8 cellular contexts compared by ENCODE assay signal in genomic region chr6:13302751-13303667, GRCh38. TPM values are rescaled to one million over a fixed set of nuclear protein-coding genes. Genes with fewer than 3 reads are reported as not detected.
A peak's percentile ranks its signal among the peaks of the same experiment; 100 is the strongest.
DNase-seq lines count a peak whose midpoint lies in the region; ATAC-seq and TF ChIP-seq lines count a peak whose summit lies in the region.

No MANE protein-coding gene starts in this region.

- H3K4me3 ChIP-seq in cardiac muscle cell, result no peak overlapping the region
- peak overlapping the region; percentile 35 for H3K4me3 ChIP-seq in rectal smooth muscle tissue (ENCODE audit: low read length)

- peak overlapping the region; percentile 7 for H3K9ac ChIP-seq in rectal smooth muscle tissue (ENCODE audit: low read length)

- H3K9me3 ChIP-seq in cardiac muscle cell (ENCODE audit: low read depth), result no peaks in the 10 kb centered on the region

- H3K4me3 Mint-ChIP-seq in activated naive CD8-positive, alpha-beta T cell treated with anti-CD3 and anti-CD28 coated beads, Interleukin-2, amount 10 ng/mL, durations not matched to agents 7 days and 5 days, result peak overlapping the region; percentile 17

- peaks cover 23% of the 10 kb centered on the region for H3K4me1 Mint-ChIP-seq in activated naive CD8-positive, alpha-beta T cell treated with anti-CD3 and anti-CD28 coated beads, Interleukin-2, amount 10 ng/mL, durations not matched to agents 7 days and 5 days

- peak; percentile 67 for DNase-seq in activated effector memory CD4-positive, alpha-beta T cell treated with anti-CD3 and anti-CD28 coated beads, Interleukin-2, amount 50 U/mL, for 16 hours
- no peak for DNase-seq in activated effector memory CD4-positive, alpha-beta T cell treated with Interleukin-2 at 50 U/mL for 16 hours
- peak; percentile 98 for DNase-seq in NOMO-1 treated with DMSO at 0.1 percent for 48 hours (lab: John Stamatoyannopoulos, UW; ENCODE audit: unreplicated experiment)
- no peak for DNase-seq in activated naive CD8-positive, alpha-beta T cell treated with anti-CD3 and anti-CD28 coated beads, Interleukin-2, amount 10 ng/mL, durations not matched to agents 7 days and 5 days
- DNase-seq in cardiac muscle cell (ENCODE audit: low read depth in 1 of 2, low spot score in 1 of 2), result peak in 1 of 2 donors; percentile 99
- DNase-seq in cerebellar nuclear complex (lab: John Stamatoyannopoulos, UW), result no peak

- H3K27ac ChIP-seq in cardiac muscle cell (peak overlapping the region; percentile 83), rectal smooth muscle tissue (ENCODE audit: low read depth, low read length) (peak overlapping the region; percentile 38)

- POLR2A ChIA-PET in activated naive CD8-positive, alpha-beta T cell treated with anti-CD3 and anti-CD28 coated beads, Interleukin-2, amount 10 ng/mL, durations not matched to agents 7 days and 5 days (lab: Charles Lee), result interaction anchor here (1.1 to 3.2 kb wide), 2 partner anchors 25 to 272 kb away, joined by 4 to 21 read pairs; partner anchors contain the start of genes SIRT5 and TBC1D7

- H3K4me1 ChIP-seq in cardiac muscle cell (ENCODE audit: low read depth) (peaks cover 17% of the 10 kb centered on the region), rectal smooth muscle tissue (ENCODE audit: control insufficient read depth, insufficient read depth, low read length) (peaks cover 11% of the 10 kb centered on the region)

- no peaks in the 10 kb centered on the region for H3K27me3 Mint-ChIP-seq in activated naive CD8-positive, alpha-beta T cell treated with anti-CD3 and anti-CD28 coated beads, Interleukin-2, amount 10 ng/mL, durations not matched to agents 7 days and 5 days

- H3K36me3 ChIP-seq in cardiac muscle cell, result peaks cover 25% of the 10 kb centered on the region
- H3K36me3 ChIP-seq in rectal smooth muscle tissue (ENCODE audit: control insufficient read depth, insufficient read depth, low read length), result peaks cover 12% of the 10 kb centered on the region

- peaks cover 41% of the 10 kb centered on the region for H3K36me3 Mint-ChIP-seq in activated naive CD8-positive, alpha-beta T cell treated with anti-CD3 and anti-CD28 coated beads, Interleukin-2, amount 10 ng/mL, durations not matched to agents 7 days and 5 days

- H3K27me3 ChIP-seq in cardiac muscle cell, result no peaks in the 10 kb centered on the region
- H3K27me3 ChIP-seq in rectal smooth muscle tissue (ENCODE audit: control insufficient read depth, insufficient read depth, low read length), result no peaks in the 10 kb centered on the region

- H3K27ac Mint-ChIP-seq in activated naive CD8-positive, alpha-beta T cell treated with anti-CD3 and anti-CD28 coated beads, Interleukin-2, amount 10 ng/mL, durations not matched to agents 7 days and 5 days, result peak overlapping the region; percentile 76

- TF ChIP-seq CTCF in cardiac muscle cell (IDR thresholded peaks at IDR 0.05; ENCODE audit: low read depth, low read length), result no peak

- H3K9me3 Mint-ChIP-seq in activated naive CD8-positive, alpha-beta T cell treated with anti-CD3 and anti-CD28 coated beads, Interleukin-2, amount 10 ng/mL, durations not matched to agents 7 days and 5 days, result no peaks in the 10 kb centered on the region

- peak; percentile 69 for ATAC-seq in HG02840 (IDR thresholded peaks at IDR 0.05; ENCODE audit: low FRiP score, unreplicated experiment)
- ATAC-seq in activated naive CD8-positive, alpha-beta T cell treated with anti-CD3 and anti-CD28 coated beads, Interleukin-2, amount 10 ng/mL, durations not matched to agents 7 days and 5 days (ENCODE audit: low read depth), result peak; percentile 91

RNA-seq across cellular contexts. Expression of gene TBC1D7, which starts 25.3 kb away (rescaled TPM):
- 10 to 100 TPM; 19.0 to 23.5 TPM for total RNA-seq in activated naive CD8-positive, alpha-beta T cell treated with anti-CD3 and anti-CD28 coated beads, Interleukin-2, amount 10 ng/mL, durations not matched to agents 7 days and 5 days
- 36.8 and 39.2 TPM in 2 replicates for total RNA-seq in cardiac muscle cell
- 84.5 and 108 TPM in 2 replicates for polyA plus RNA-seq in cardiac muscle cell

Comparison
In these comparisons a context has a peak if more than half of its experiments do, and no peak if none do; other contexts are left out.
1. DNase-seq: peak in activated effector memory CD4-positive, alpha-beta T cell treated with anti-CD3 and anti-CD28 coated beads, Interleukin-2, amount 50 U/mL, for 16 hours (single experiment) and NOMO-1 treated with DMSO at 0.1 percent for 48 hours (single experiment); none in activated effector memory CD4-positive, alpha-beta T cell treated with Interleukin-2 at 50 U/mL for 16 hours (single experiment), activated naive CD8-positive, alpha-beta T cell treated with anti-CD3 and anti-CD28 coated beads, Interleukin-2, amount 10 ng/mL, durations not matched to agents 7 days and 5 days (single experiment) and cerebellar nuclear complex (0 of 2).